ENCODE assay signal across 11 cellular contexts in the genomic region with DNA sequence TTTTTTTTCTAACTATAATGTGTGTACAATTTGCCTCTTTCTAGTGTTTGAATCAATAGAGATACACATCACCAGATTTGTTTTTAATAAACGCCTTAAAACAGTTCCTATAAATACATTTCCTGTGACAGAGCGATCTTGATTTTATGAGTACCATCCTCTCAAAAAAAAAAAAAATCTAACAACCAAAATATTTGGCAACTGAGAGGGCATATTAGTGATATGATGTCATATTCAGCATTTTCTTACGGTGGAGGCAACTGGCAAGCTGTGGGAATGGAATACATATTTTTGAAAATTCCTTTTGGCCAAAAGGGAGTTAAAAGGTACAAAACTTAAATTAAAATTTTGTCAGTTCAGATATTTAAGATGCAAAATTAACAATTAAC.
DNase-seq lines count a peak whose midpoint lies in the region; ATAC-seq and TF ChIP-seq lines count a peak whose summit lies in the region.
"Had no signal": no experiment of that assay in that cellular context is flagged by ENCODE, and none has a peak within 500 bp of the region (broad histone marks: within the 10 kb centered on the region; RNA-seq: fewer than 3 reads in every experiment).

No MANE protein-coding gene starts in this region.

- no peak for TF ChIP-seq CTCF in Peyer's patch (IDR thresholded peaks at IDR 0.05)
- TF ChIP-seq CTCF in fibroblast of the aortic adventitia (IDR thresholded peaks at IDR 0.05; ENCODE audit: insufficient read depth, low read length) = no peak
- no peak for TF ChIP-seq CTCF in omental fat pad (IDR thresholded peaks at IDR 0.05)

- no peaks in the 10 kb centered on the region for H3K36me3 ChIP-seq in Peyer's patch

- DNase-seq in Peyer's patch (no peak), fibroblast of the aortic adventitia (ENCODE audit: low read depth) (peak; percentile 68), GF-D8 (lab: John Stamatoyannopoulos, UW) (no peak), omental fat pad (ENCODE audit: low spot score) (no peak)
- DNase-seq: activated T-cell treated with anti-CD3 and anti-CD28 coated beads, Interleukin-2, amount 50 U/mL, for 1 hour; head of caudate nucleus; Kasumi-1 had no signal

- H3K27ac Mint-ChIP-seq in stimulated activated memory B cell treated with anti-CD40 and anti-IgM and Interleukin-4, amounts not matched to agents 10 μg/mL and 1 μg/mL and 100 μg/mL, for 72 hours = peak overlapping the region; percentile 94

- H3K27me3 Mint-ChIP-seq in stimulated activated memory B cell treated with anti-CD40 and anti-IgM and Interleukin-4, amounts not matched to agents 10 μg/mL and 1 μg/mL and 100 μg/mL, for 72 hours = no peaks in the 10 kb centered on the region

- TF ChIP-seq POLR2A in Peyer's patch (IDR thresholded peaks at IDR 0.05) = no peak

- peaks cover 46% of the 10 kb centered on the region for H3K36me3 Mint-ChIP-seq in stimulated activated memory B cell treated with anti-CD40 and anti-IgM and Interleukin-4, amounts not matched to agents 10 μg/mL and 1 μg/mL and 100 μg/mL, for 72 hours

- peak overlapping the region; percentile 95 for H3K4me3 Mint-ChIP-seq in stimulated activated memory B cell treated with anti-CD40 and anti-IgM and Interleukin-4, amounts not matched to agents 10 μg/mL and 1 μg/mL and 100 μg/mL, for 72 hours

- H3K4me3 ChIP-seq in GM08714 (ENCODE audit: low read length) = peak overlapping the region; percentile 97; the same call in 1 of the 2 replicates
- peak overlapping the region in 3 of 4 donors; percentile 5 to 54 (median 53) for H3K4me3 ChIP-seq in Peyer's patch
- H3K4me3 ChIP-seq in fibroblast of the aortic adventitia (ENCODE audit: low read depth, low read length) = peak overlapping the region; percentile 47

- H3K4me1 Mint-ChIP-seq in stimulated activated memory B cell treated with anti-CD40 and anti-IgM and Interleukin-4, amounts not matched to agents 10 μg/mL and 1 μg/mL and 100 μg/mL, for 72 hours = peaks cover 43% of the 10 kb centered on the region

- no peaks in the 10 kb centered on the region for H3K27me3 ChIP-seq in Peyer's patch

- no peaks in the 10 kb centered on the region for H3K9me3 ChIP-seq in Peyer's patch

- ATAC-seq in stimulated activated memory B cell treated with anti-CD40 and anti-IgM and Interleukin-4, amounts not matched to agents 10 μg/mL and 1 μg/mL and 100 μg/mL, for 72 hours = no peak
- ATAC-seq in HG03097 (IDR thresholded peaks at IDR 0.05; ENCODE audit: low FRiP score, unreplicated experiment) = no peak
- no peak for ATAC-seq in HG03175 (IDR thresholded peaks at IDR 0.05; ENCODE audit: unreplicated experiment)
- no peak for ATAC-seq in omental fat pad (ENCODE audit: low FRiP score)

- no peaks in the 10 kb centered on the region for H3K9me3 Mint-ChIP-seq in stimulated activated memory B cell treated with anti-CD40 and anti-IgM and Interleukin-4, amounts not matched to agents 10 μg/mL and 1 μg/mL and 100 μg/mL, for 72 hours

- peak overlapping the region; percentile 63 to 91 (median 86) for H3K27ac ChIP-seq in Peyer's patch

- peaks cover 0 to 6% (median 0%) of the 10 kb centered on the region in 4 donors for H3K4me1 ChIP-seq in Peyer's patch

Comparison
In these comparisons a context has a peak if more than half of its experiments do, and no peak if none do; other contexts are left out.
1. H3K4me3 ChIP-seq: peak in every context shown above with its lines; median percentile 97 in GM08714; 53 in Peyer's patch; 47 in fibroblast of the aortic adventitia.